In genomic region chr17:79600613-79601221, GRCh38 we compare ENCODE assay signal across 23 cellular contexts. TPM values are rescaled to one million over a fixed set of nuclear protein-coding genes. Genes with fewer than 3 reads are reported as not detected.
"Had no signal": no experiment of that assay in that cellular context is flagged by ENCODE, and none has a peak within 500 bp of the region (broad histone marks: within the 10 kb centered on the region; RNA-seq: fewer than 3 reads in every experiment).

No MANE protein-coding gene starts in this region.

- DNase-seq: activated B cell treated with CpG ODN at 0.5 μM for 24 hours; activated CD4-positive, alpha-beta memory T cell treated with anti-CD3 and anti-CD28 coated beads, Interleukin-2, amount 10 ng/mL, durations not matched to agents 7 days and 5 days; activated CD4-positive, alpha-beta T cell treated with anti-CD3 and anti-CD28 coated beads for 4 hours; activated CD8-positive, alpha-beta memory T cell treated with anti-CD3 and anti-CD28 coated beads, Interleukin-2, amount 10 ng/mL, durations not matched to agents 7 days and 5 days; foreskin fibroblast; hippocampal formation; islet precursor cell; left colon; lower lobe of right lung; natural killer cell; sigmoid colon; stimulated activated CD4-positive, alpha-beta T cell treated with anti-CD3 and anti-CD28 coated beads, Interleukin-4, amount 100 ng/mL, for 24 hours; T-helper 1 cell; T-helper 9 cell; testis had no signal

- H3K4me1 ChIP-seq: lower lobe of right lung, testis had no signal

- H3K36me3 ChIP-seq: lower lobe of right lung had no signal

- H3K27me3 ChIP-seq: testis had no signal

- H3K9me3 Mint-ChIP-seq: activated B cell treated with CpG ODN at 0.5 μM for 24 hours; activated CD4-positive, alpha-beta memory T cell treated with anti-CD3 and anti-CD28 coated beads, Interleukin-2, amount 10 ng/mL, durations not matched to agents 7 days and 5 days; natural killer cell; stimulated activated memory B cell treated with anti-CD40 and anti-IgM and Interleukin-4, amounts not matched to agents 10 μg/mL and 1 μg/mL and 100 μg/mL, for 72 hours; type B pancreatic cell had no signal

- H3K9me3 ChIP-seq: lower lobe of right lung, sigmoid colon, testis had no signal

- H3K36me3 Mint-ChIP-seq: activated CD8-positive, alpha-beta memory T cell treated with anti-CD3 and anti-CD28 coated beads, Interleukin-2, amount 10 ng/mL, durations not matched to agents 7 days and 5 days; activated naive CD8-positive, alpha-beta T cell; natural killer cell; stimulated activated memory B cell treated with anti-CD40 and anti-IgM and Interleukin-4, amounts not matched to agents 10 μg/mL and 1 μg/mL and 100 μg/mL, for 72 hours; type B pancreatic cell had no signal

- H3K4me3 ChIP-seq: lower lobe of right lung, testis had no signal

- H3K4me3 Mint-ChIP-seq: activated B cell treated with CpG ODN at 0.5 μM for 24 hours; activated CD4-positive, alpha-beta memory T cell treated with anti-CD3 and anti-CD28 coated beads, Interleukin-2, amount 10 ng/mL, durations not matched to agents 7 days and 5 days; activated CD8-positive, alpha-beta memory T cell treated with anti-CD3 and anti-CD28 coated beads, Interleukin-2, amount 10 ng/mL, durations not matched to agents 7 days and 5 days; activated naive CD8-positive, alpha-beta T cell; natural killer cell; stimulated activated memory B cell treated with anti-CD40 and anti-IgM and Interleukin-4, amounts not matched to agents 10 μg/mL and 1 μg/mL and 100 μg/mL, for 72 hours; type B pancreatic cell had no signal

- ATAC-seq: activated CD8-positive, alpha-beta memory T cell treated with anti-CD3 and anti-CD28 coated beads, Interleukin-2, amount 10 ng/mL, durations not matched to agents 7 days and 5 days; left colon; lower lobe of right lung; natural killer cell; stimulated activated memory B cell treated with anti-CD40 and anti-IgM and Interleukin-4, amounts not matched to agents 10 μg/mL and 1 μg/mL and 100 μg/mL, for 72 hours had no signal

- H3K27ac Mint-ChIP-seq: activated B cell treated with CpG ODN at 0.5 μM for 24 hours; activated CD4-positive, alpha-beta memory T cell treated with anti-CD3 and anti-CD28 coated beads, Interleukin-2, amount 10 ng/mL, durations not matched to agents 7 days and 5 days; activated CD8-positive, alpha-beta memory T cell treated with anti-CD3 and anti-CD28 coated beads, Interleukin-2, amount 10 ng/mL, durations not matched to agents 7 days and 5 days; activated naive CD8-positive, alpha-beta T cell; natural killer cell; stimulated activated memory B cell treated with anti-CD40 and anti-IgM and Interleukin-4, amounts not matched to agents 10 μg/mL and 1 μg/mL and 100 μg/mL, for 72 hours; type B pancreatic cell had no signal

- H3K4me1 Mint-ChIP-seq: activated B cell treated with CpG ODN at 0.5 μM for 24 hours; activated CD4-positive, alpha-beta memory T cell treated with anti-CD3 and anti-CD28 coated beads, Interleukin-2, amount 10 ng/mL, durations not matched to agents 7 days and 5 days; activated CD8-positive, alpha-beta memory T cell treated with anti-CD3 and anti-CD28 coated beads, Interleukin-2, amount 10 ng/mL, durations not matched to agents 7 days and 5 days; natural killer cell; stimulated activated memory B cell treated with anti-CD40 and anti-IgM and Interleukin-4, amounts not matched to agents 10 μg/mL and 1 μg/mL and 100 μg/mL, for 72 hours had no signal

- H3K27ac ChIP-seq: epithelial cell of prostate, lower lobe of right lung, testis had no signal

RNA-seq across cellular contexts. Expression of gene RBFOX3, which starts 10.1 kb away (rescaled TPM):
- total RNA-seq: activated CD4-positive, alpha-beta memory T cell treated with anti-CD3 and anti-CD28 coated beads, Interleukin-2, amount 10 ng/mL, durations not matched to agents 7 days and 5 days; activated CD8-positive, alpha-beta memory T cell treated with anti-CD3 and anti-CD28 coated beads, Interleukin-2, amount 10 ng/mL, durations not matched to agents 7 days and 5 days; dermis microvascular lymphatic vessel endothelial cell; glomerular endothelial cell; lower lobe of right lung; osteoblast; pulmonary artery endothelial cell had no signal
